Comparison of ENCODE assay signal across 22 cellular contexts in the genomic region with DNA sequence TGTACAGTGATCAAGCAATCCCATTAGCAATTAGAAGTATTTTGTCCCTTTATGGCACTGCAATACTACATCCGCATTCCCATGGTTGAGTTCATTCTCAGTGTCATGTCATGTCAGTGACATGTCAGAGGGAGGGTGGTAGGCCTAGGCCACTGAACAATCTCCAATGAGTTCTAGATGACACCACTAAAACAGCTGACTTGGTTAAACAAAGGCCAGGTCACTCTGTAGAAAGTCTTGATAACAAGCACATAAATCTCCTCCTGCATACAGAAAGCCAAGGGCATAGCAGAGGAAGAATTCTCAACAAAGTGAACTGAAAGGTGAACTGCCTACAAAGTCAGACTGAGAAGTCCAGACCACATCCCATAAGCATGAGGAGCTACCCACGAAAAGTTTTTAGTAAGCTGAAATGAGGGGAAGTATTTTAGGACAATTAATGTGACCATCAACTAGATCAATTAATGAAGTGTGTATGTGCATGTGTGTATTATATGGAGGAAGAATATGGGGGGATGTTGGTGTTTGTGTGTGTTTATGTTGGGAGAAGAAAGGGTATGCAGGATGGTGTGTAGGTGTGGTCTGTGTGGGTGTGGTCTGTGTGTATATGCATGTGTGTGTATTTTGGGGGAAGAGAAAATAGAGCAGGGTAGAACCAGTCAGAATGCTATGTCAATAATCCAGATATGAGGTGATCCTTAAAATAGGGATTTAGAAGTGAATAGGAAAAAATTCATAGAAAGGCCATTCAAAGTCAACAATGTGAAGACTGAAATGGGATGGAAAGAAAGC.
DNase-seq lines count a peak whose midpoint lies in the region; ATAC-seq, FAIRE-seq and TF ChIP-seq lines count a peak whose summit lies in the region.
"Had no signal": no experiment of that assay in that cellular context is flagged by ENCODE, and none has a peak within 500 bp of the region (broad histone marks: within the 10 kb centered on the region; RNA-seq: fewer than 3 reads in every experiment).

No MANE protein-coding gene starts in this region.

- TF ChIP-seq CTCF in GM12878 (IDR thresholded peaks at IDR 0.05 in 2 of 3, conservative IDR thresholded peaks at IDR 0.05 in 1 of 3; ENCODE audit: control insufficient read depth in 2 of 3, extremely low read depth in 1 of 3, insufficient read depth in 1 of 3, low read depth in 3 of 3, low read length in 3 of 3): no peak

- intact Hi-C loops in GM12878 (cut with micrococcal nuclease; ENCODE audit: unreplicated experiment): no loop called here

- POLR2A ChIA-PET in GM12878 (lab: Charles Lee): interaction anchor here (1.5 kb wide), 1 partner anchor 11 kb away, joined by 4 read pairs; no protein-coding TSS in a partner anchor

- H4K20me1 ChIP-seq in GM12878 (ENCODE audit: control insufficient read depth, insufficient read depth): no peaks in the 10 kb centered on the region

- CTCF ChIA-PET in GM12878 (lab: Yijun Ruan, JAX): interaction anchor here (0.8 to 1.4 kb wide), 4 partner anchors 10 to 47 kb away, joined by 3 to 4 read pairs (median 4); no protein-coding TSS in a partner anchor

- SMC1A ChIA-PET in GM12878 (lab: Charles Lee; ENCODE audit: uncharacterized antibody, unreplicated experiment): interaction anchor here (1.0 to 3.5 kb wide), 5 partner anchors 10 to 36 kb away, joined by 3 to 12 read pairs (median 5); no protein-coding TSS in a partner anchor

- no peak for TF ChIP-seq POLR2A in GM12892 (IDR thresholded peaks at IDR 0.05; ENCODE audit: low read depth, low read length)
- no peak for TF ChIP-seq POLR2A in H54 (IDR thresholded peaks at IDR 0.05; ENCODE audit: low read depth, low read length)
- TF ChIP-seq POLR2A in GM12878 (IDR thresholded peaks at IDR 0.05; ENCODE audit: low read depth, low read length): no peak

- H3K4me3 ChIP-seq in GM12878 (no peak overlapping the region), skeletal muscle tissue (ENCODE audit: low read length in 3 of 3) (no peak overlapping the region)
- H3K4me3 ChIP-seq: Peyer's patch, testis had no signal

- H3K27me3 ChIP-seq in GM12878 (replicated peaks in 1 of 2; ENCODE audit: control insufficient read depth in 2 of 2, insufficient read depth in 2 of 2, low read length in 1 of 2) (no peaks in the 10 kb centered on the region), skeletal muscle tissue (ENCODE audit: control insufficient read depth in 3 of 3, insufficient read depth in 3 of 3, low read length in 3 of 3) (no peaks in the 10 kb centered on the region)
- H3K27me3 ChIP-seq: neutrophil, Peyer's patch, testis had no signal

- H3K36me3 ChIP-seq in GM12878 (ENCODE audit: control insufficient read depth in 2 of 2, insufficient read depth in 2 of 2, low read length in 1 of 2) (no peaks in the 10 kb centered on the region), skeletal muscle tissue (ENCODE audit: control insufficient read depth in 3 of 3, insufficient read depth in 3 of 3, low read length in 3 of 3) (no peaks in the 10 kb centered on the region)
- H3K36me3 ChIP-seq: neutrophil, Peyer's patch had no signal

- H3K27ac ChIP-seq in GM12878 (ENCODE audit: control insufficient read depth, insufficient read depth): no peak overlapping the region
- peak overlapping the region; percentile 26 for H3K27ac ChIP-seq in skeletal muscle tissue (ENCODE audit: low read depth, low read length)
- H3K27ac ChIP-seq: neutrophil, Peyer's patch, testis had no signal

- peak overlapping the region; percentile 15; the same call in 1 of the 2 replicates for H3K4me2 ChIP-seq in GM12878 (ENCODE audit: control insufficient read depth, insufficient read depth)

- 0 out of 3 replicates have a peak, but pooled peaks have one; percentile 13 for ATAC-seq in GM12878
- no peak for ATAC-seq in GM18867 (IDR thresholded peaks at IDR 0.05; ENCODE audit: unreplicated experiment)

- in situ Hi-C loops in GM12878 (cut with MboI): no loop called here

- no peak overlapping the region for H2AFZ ChIP-seq in GM12878 (ENCODE audit: control insufficient read depth, low read depth, low read length)

- no peak for TF ChIP-seq RAD21 in GM12878 (IDR thresholded peaks at IDR 0.05; ENCODE audit: insufficient read depth, low read depth, low read length)

- BruUV-seq in GM12878 (replicated peaks; lab: Mats Ljungman, UMichigan): no TSS peak

- RAD21 ChIA-PET in GM12878 (lab: Charles Lee; ENCODE audit: unreplicated experiment): interaction anchor here (1.4 kb wide), 1 partner anchor 12 kb away, joined by 3 read pairs; no protein-coding TSS in a partner anchor

- H3K4me1 ChIP-seq in GM12878 (ENCODE audit: control insufficient read depth, insufficient read depth, low read length) (peaks cover 17% of the 10 kb centered on the region), skeletal muscle tissue (ENCODE audit: control insufficient read depth in 3 of 3, insufficient read depth in 3 of 3, low read length in 3 of 3) (peaks cover 33 to 47% (median 38%) of the 10 kb centered on the region in 3 donors)
- H3K4me1 ChIP-seq: testis had no signal

- DNase-seq in GM12892 (ENCODE audit: insufficient read length): no peak
- no peak for DNase-seq in H54 (ENCODE audit: insufficient read length, low spot score)
- DNase-seq in GM12878 (ENCODE audit: low read depth, low spot score): no peak
- no peak for DNase-seq in activated CD8-positive, alpha-beta memory T cell treated with anti-CD3 and anti-CD28 coated beads, Interleukin-2, amount 50 U/mL, for 4 hours
- no peak for DNase-seq in NCI-H1092 treated with DMSO at 0.1 percent for 48 hours (lab: John Stamatoyannopoulos, UW)
- DNase-seq: activated B cell treated with CpG ODN at 0.5 μM for 24 hours; activated CD4-positive, alpha-beta T cell treated with anti-CD3 and anti-CD28 coated beads, Interleukin-2, amount 50 U/mL, for 48 hours; CD4-positive, alpha-beta T cell; dermis blood vessel endothelial cell; HFFc6; kidney; NCI-H1048; NCI-H187; NCI-H526 treated with DMSO at 0.1 percent for 48 hours; Peyer's patch; stimulated activated CD4-positive, alpha-beta T cell treated with anti-CD3 and anti-CD28 coated beads, Interleukin-2, amount 100 ng/mL, for 48 hours; stimulated activated naive B cell treated with anti-CD40 and anti-IgM and Interleukin-4, amounts not matched to agents 10 μg/mL and 1 μg/mL and 100 μg/mL, for 72 hours; testis had no signal

- TF ChIP-seq EP300 in GM12878 (IDR thresholded peaks at IDR 0.05; ENCODE audit: borderline replicate concordance in 1 of 2, control insufficient read depth in 1 of 2, low read depth in 2 of 2, low read length in 2 of 2): no peak

- peak; percentile 83 for FAIRE-seq in GM12892 (lab: Jason Lieb, UNC)
- peak; percentile 70 for FAIRE-seq in H54 (lab: Jason Lieb, UNC)
- no peak for FAIRE-seq in GM12878 (lab: Jason Lieb, UNC)
- FAIRE-seq: endometrium, kidney had no signal

- no peak overlapping the region for H3K9ac ChIP-seq in GM12878 (ENCODE audit: control insufficient read depth, insufficient read depth, low read length)
- no peak overlapping the region for H3K9ac ChIP-seq in skeletal muscle tissue (ENCODE audit: low read depth in 1 of 3, low read length in 3 of 3)

- WGBS in GM12878 (ENCODE audit: insufficient coverage, insufficient replicate concordance, low lambda C conversion rate, missing lambda C conversion rate): 50% methylated on average over 2 of the region's 2 CpGs

- no peaks in the 10 kb centered on the region for H3K9me3 ChIP-seq in GM12878 (replicated peaks; ENCODE audit: control insufficient read depth, insufficient read depth, low read length)
- no peaks in the 10 kb centered on the region for H3K9me3 ChIP-seq in skeletal muscle tissue (ENCODE audit: control insufficient read depth in 3 of 3, low read length in 3 of 3)
- H3K9me3 ChIP-seq: neutrophil, Peyer's patch, testis had no signal

- H3K79me2 ChIP-seq in GM12878 (ENCODE audit: control insufficient read depth, insufficient read depth, low read length): peaks cover 5% of the 10 kb centered on the region

TF ChIP-seq in GM12878, 131 proteins besides CTCF, POLR2A, EP300 and RAD21 (continues in another document):
- no peak for TF ChIP-seq CHD4 (IDR thresholded peaks at IDR 0.05)
- no peak for TF ChIP-seq SUPT20H (IDR thresholded peaks at IDR 0.05; ENCODE audit: borderline replicate concordance, control insufficient read depth, low read depth, low read length)
- TF ChIP-seq CBFB (IDR thresholded peaks at IDR 0.05; ENCODE audit: low read depth): no peak
- TF ChIP-seq MYB (IDR thresholded peaks at IDR 0.05; ENCODE audit: borderline replicate concordance, low read depth, low read length): no peak
- TF ChIP-seq NR2F1 (conservative IDR thresholded peaks at IDR 0.05): no peak
- no peak for TF ChIP-seq SMAD1 (IDR thresholded peaks at IDR 0.05; ENCODE audit: low read depth, partially characterized antibody)
- TF ChIP-seq, protein P1, sequence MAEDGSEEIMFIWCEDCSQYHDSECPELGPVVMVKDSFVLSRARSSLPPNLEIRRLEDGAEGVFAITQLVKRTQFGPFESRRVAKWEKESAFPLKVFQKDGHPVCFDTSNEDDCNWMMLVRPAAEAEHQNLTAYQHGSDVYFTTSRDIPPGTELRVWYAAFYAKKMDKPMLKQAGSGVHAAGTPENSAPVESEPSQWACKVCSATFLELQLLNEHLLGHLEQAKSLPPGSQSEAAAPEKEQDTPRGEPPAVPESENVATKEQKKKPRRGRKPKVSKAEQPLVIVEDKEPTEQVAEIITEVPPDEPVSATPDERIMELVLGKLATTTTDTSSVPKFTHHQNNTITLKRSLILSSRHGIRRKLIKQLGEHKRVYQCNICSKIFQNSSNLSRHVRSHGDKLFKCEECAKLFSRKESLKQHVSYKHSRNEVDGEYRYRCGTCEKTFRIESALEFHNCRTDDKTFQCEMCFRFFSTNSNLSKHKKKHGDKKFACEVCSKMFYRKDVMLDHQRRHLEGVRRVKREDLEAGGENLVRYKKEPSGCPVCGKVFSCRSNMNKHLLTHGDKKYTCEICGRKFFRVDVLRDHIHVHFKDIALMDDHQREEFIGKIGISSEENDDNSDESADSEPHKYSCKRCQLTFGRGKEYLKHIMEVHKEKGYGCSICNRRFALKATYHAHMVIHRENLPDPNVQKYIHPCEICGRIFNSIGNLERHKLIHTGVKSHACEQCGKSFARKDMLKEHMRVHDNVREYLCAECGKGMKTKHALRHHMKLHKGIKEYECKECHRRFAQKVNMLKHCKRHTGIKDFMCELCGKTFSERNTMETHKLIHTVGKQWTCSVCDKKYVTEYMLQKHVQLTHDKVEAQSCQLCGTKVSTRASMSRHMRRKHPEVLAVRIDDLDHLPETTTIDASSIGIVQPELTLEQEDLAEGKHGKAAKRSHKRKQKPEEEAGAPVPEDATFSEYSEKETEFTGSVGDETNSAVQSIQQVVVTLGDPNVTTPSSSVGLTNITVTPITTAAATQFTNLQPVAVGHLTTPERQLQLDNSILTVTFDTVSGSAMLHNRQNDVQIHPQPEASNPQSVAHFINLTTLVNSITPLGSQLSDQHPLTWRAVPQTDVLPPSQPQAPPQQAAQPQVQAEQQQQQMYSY (CRISPR knock-in tag; IDR thresholded peaks at IDR 0.05): no peak
